In genomic region chr1:199510314-199510713, GRCh38 we compare ENCODE assay signal across 13 cellular contexts.
DNase-seq lines count a peak whose midpoint lies in the region; ATAC-seq lines count a peak whose summit lies in the region.
"Had no signal": no experiment of that assay in that cellular context is flagged by ENCODE, and none has a peak within 500 bp of the region (broad histone marks: within the 10 kb centered on the region; RNA-seq: fewer than 3 reads in every experiment).

No MANE protein-coding gene starts in this region.

- peak; percentile 5 for DNase-seq in glomerular visceral epithelial cell (ENCODE audit: extremely low spot score)
- DNase-seq in activated effector memory CD4-positive, alpha-beta T cell treated with anti-CD3 and anti-CD28 coated beads, Interleukin-2, amount 50 U/mL, for 16 hours: no peak
- no peak for DNase-seq in SW 1271 (lab: John Stamatoyannopoulos, UW)
- DNase-seq in NCI-H774 (lab: John Stamatoyannopoulos, UW): no peak
- DNase-seq in NCI-H524 (lab: John Stamatoyannopoulos, UW): no peak
- DNase-seq: dorsolateral prefrontal cortex, GDM1, kidney, natural killer cell, NCI-H1417 had no signal

- ATAC-seq in GM18511 (IDR thresholded peaks at IDR 0.05; ENCODE audit: unreplicated experiment): peak; percentile 93
- peak; percentile 80 for ATAC-seq in GM21576 (IDR thresholded peaks at IDR 0.05; ENCODE audit: unreplicated experiment)
- ATAC-seq in HG03135 (IDR thresholded peaks at IDR 0.05; ENCODE audit: unreplicated experiment): peak; percentile 82
